ENCODE assay signal across 1 cellular context in the genomic region with DNA sequence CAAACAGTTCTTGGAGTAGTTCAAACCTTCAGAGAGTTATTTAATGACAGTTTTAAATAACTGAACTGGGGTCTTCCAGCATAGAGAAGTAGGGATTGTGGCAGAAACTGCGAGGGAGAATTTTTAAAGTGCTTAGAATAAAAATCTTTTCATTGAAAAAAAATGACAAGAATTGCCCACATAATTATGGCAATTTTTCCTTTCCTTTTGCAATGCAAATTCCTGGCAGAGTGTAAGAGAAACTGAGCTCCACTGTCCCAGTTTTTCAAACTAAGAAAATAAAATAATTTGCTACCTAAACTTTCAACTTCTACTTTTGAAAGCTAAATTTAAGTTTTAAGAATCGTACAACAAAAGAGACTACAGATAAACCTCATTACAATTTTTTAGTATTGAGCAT.
TF ChIP-seq lines count a peak whose summit lies in the region.

No MANE protein-coding gene starts in this region.

TF ChIP-seq in neural cell, 6 proteins besides CTCF, POLR2A, EP300 and RAD21 (continued from another document):
- TF ChIP-seq EZH2 (IDR thresholded peaks at IDR 0.05; ENCODE audit: borderline replicate concordance, insufficient read depth, low read length, poor library complexity, severe bottlenecking) (no peak), TAF1 (IDR thresholded peaks at IDR 0.05; ENCODE audit: low read depth) (no peak)
